24 cellular contexts compared by ENCODE assay signal in the genomic region with DNA sequence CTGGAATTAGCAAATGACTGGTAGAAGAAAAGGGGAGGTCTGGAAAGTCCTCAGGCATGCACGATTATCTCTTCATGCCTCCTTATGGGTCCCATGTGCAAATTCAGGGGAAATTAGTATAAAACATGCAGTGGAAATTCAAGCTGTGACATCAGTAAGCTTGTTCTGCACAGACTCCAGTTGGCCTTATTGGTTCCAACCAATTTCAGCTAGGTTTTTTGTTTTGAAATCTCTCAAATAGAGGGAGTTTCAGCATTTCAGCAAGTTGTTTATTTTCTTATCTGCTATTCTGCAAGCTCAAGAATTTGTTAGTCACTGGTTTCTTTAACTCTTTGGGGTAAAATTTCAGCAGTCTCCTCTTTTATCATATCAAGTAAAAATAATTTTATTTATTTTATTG. TPM values are rescaled to one million over a fixed set of nuclear protein-coding genes. Genes with fewer than 3 reads are reported as not detected.
DNase-seq lines count a peak whose midpoint lies in the region; ATAC-seq and TF ChIP-seq lines count a peak whose summit lies in the region.
"Had no signal": no experiment of that assay in that cellular context is flagged by ENCODE, and none has a peak within 500 bp of the region (broad histone marks: within the 10 kb centered on the region; RNA-seq: fewer than 3 reads in every experiment).

No MANE protein-coding gene starts in this region.

- no peaks in the 10 kb centered on the region for H3K27me3 ChIP-seq in smooth muscle cell (ENCODE audit: low read depth)
- H3K27me3 ChIP-seq: BLaER1 treated with 17β-estradiol and CSF1 and Interleukin-3, amounts not matched to agents 10 nM and 100 nM; body of pancreas; MG63; transverse colon had no signal

- no peak for TF ChIP-seq CTCF in fibroblast of the aortic adventitia (IDR thresholded peaks at IDR 0.05; ENCODE audit: insufficient read depth, low read length)
- TF ChIP-seq CTCF in smooth muscle cell (IDR thresholded peaks at IDR 0.05; ENCODE audit: borderline replicate concordance, insufficient read depth, poor library complexity, severe bottlenecking) = no peak

- DNase-seq in EL (peak; percentile 54), amniotic stem cell (lab: John Stamatoyannopoulos, UW) (peak; percentile 39), fibroblast of the aortic adventitia (ENCODE audit: low read depth) (peak; percentile 73), smooth muscle cell (lab: John Stamatoyannopoulos, UW; ENCODE audit: unreplicated experiment) (no peak), NAMALWA (ENCODE audit: low spot score) (no peak), posterior vena cava (ENCODE audit: low spot score) (no peak)
- DNase-seq: activated CD4-positive, alpha-beta T cell treated with anti-CD3 and anti-CD28 coated beads for 1 hour; activated CD8-positive, alpha-beta memory T cell treated with anti-CD3 and anti-CD28 coated beads for 24 hours; activated T-cell treated with anti-CD3 and anti-CD28 coated beads, Interleukin-2, amount 50 U/mL, for 48 hours; body of pancreas; cortex of kidney; MG63; natural killer cell; NCI-H146; NCI-H2227 treated with DMSO at 0.1 percent for 48 hours; OCI-M1; posterior cingulate gyrus; Right ventricle myocardium superior; stimulated activated naive CD4-positive, alpha-beta T cell treated with Interleukin-2 at 50 U/mL for 16 hours; transverse colon had no signal

- no peak overlapping the region for H3K9ac ChIP-seq in smooth muscle cell (ENCODE audit: low read depth)
- H3K9ac ChIP-seq: BLaER1 treated with 17β-estradiol and CSF1 and Interleukin-3, amounts not matched to agents 10 nM and 100 nM had no signal

- H3K27ac ChIP-seq in smooth muscle cell (ENCODE audit: low read depth) = peak overlapping the region; percentile 72
- H3K27ac ChIP-seq: BLaER1 treated with 17β-estradiol and CSF1 and Interleukin-3, amounts not matched to agents 10 nM and 100 nM; body of pancreas; transverse colon had no signal

- no peaks in the 10 kb centered on the region for H3K79me2 ChIP-seq in smooth muscle cell (ENCODE audit: low read depth)

- no peaks in the 10 kb centered on the region for H3K4me1 ChIP-seq in smooth muscle cell (ENCODE audit: low read depth)
- H3K4me1 ChIP-seq: BLaER1 treated with 17β-estradiol and CSF1 and Interleukin-3, amounts not matched to agents 10 nM and 100 nM; body of pancreas; transverse colon had no signal

- ATAC-seq in activated CD4-positive, CD25-positive, alpha-beta regulatory T cell treated with anti-CD3 and anti-CD28 coated beads, Interleukin-2, amount 50 U/mL, for 24 hours = no peak
- ATAC-seq: body of pancreas, natural killer cell had no signal

- no peaks in the 10 kb centered on the region for H3K36me3 ChIP-seq in smooth muscle cell (ENCODE audit: low read depth)
- H3K36me3 ChIP-seq: BLaER1 treated with 17β-estradiol and CSF1 and Interleukin-3, amounts not matched to agents 10 nM and 100 nM; MG63; transverse colon had no signal

- H3F3A ChIP-seq in smooth muscle cell (ENCODE audit: low read depth) = no peaks in the 10 kb centered on the region

- WGBS in smooth muscle cell (ENCODE audit: low lambda C conversion rate) = 19% methylated on average over 1 of the region's 1 CpG

- intact Hi-C loops in posterior vena cava (cut with DNase I) = no loop called here

- H3K4me3 ChIP-seq in fibroblast of the aortic adventitia (ENCODE audit: low read depth, low read length) (no peak overlapping the region), smooth muscle cell (no peak overlapping the region)
- H3K4me3 ChIP-seq: BLaER1 treated with 17β-estradiol and CSF1 and Interleukin-3, amounts not matched to agents 10 nM and 100 nM; body of pancreas; MG63; transverse colon had no signal

- peak overlapping the region; percentile 7 for H2AFZ ChIP-seq in smooth muscle cell (ENCODE audit: low read depth)

- H3K4me2 ChIP-seq in smooth muscle cell = peak overlapping the region; percentile 61
- H3K4me2 ChIP-seq: BLaER1 treated with 17β-estradiol and CSF1 and Interleukin-3, amounts not matched to agents 10 nM and 100 nM had no signal

- no peaks in the 10 kb centered on the region for H3K9me3 ChIP-seq in smooth muscle cell (replicated peaks; ENCODE audit: low read depth)
- H3K9me3 ChIP-seq: body of pancreas, MG63, transverse colon had no signal

- H4K20me1 ChIP-seq in smooth muscle cell (ENCODE audit: low read depth) = no peaks in the 10 kb centered on the region
- H4K20me1 ChIP-seq: BLaER1 treated with 17β-estradiol and CSF1 and Interleukin-3, amounts not matched to agents 10 nM and 100 nM had no signal

RNA-seq across cellular contexts. Expression of a gene that starts 0.8 kb away (rescaled TPM):
- total RNA-seq in fibroblast of the aortic adventitia (ENCODE audit: low replicate concordance) = 0.49 TPM in 1 of 2 replicates, not detected in the other
- total RNA-seq in smooth muscle cell = not detected in 2 replicates
- not detected in 2 replicates for polyA plus RNA-seq in smooth muscle cell
- total RNA-seq in posterior vena cava = not detected
- total RNA-seq: body of pancreas, mesenteric fat pad, natural killer cell, Right ventricle myocardium superior, skeletal muscle tissue had no signal

Comparison
In these comparisons a context has a peak if more than half of its experiments do, and no peak if none do; other contexts are left out.
1. DNase-seq: peak in EL (single experiment), amniotic stem cell (single experiment) and fibroblast of the aortic adventitia (single experiment); none in smooth muscle cell (single experiment), NAMALWA (single experiment) and posterior vena cava (single experiment).